1 cellular context compared by ENCODE assay signal in the genomic region with DNA sequence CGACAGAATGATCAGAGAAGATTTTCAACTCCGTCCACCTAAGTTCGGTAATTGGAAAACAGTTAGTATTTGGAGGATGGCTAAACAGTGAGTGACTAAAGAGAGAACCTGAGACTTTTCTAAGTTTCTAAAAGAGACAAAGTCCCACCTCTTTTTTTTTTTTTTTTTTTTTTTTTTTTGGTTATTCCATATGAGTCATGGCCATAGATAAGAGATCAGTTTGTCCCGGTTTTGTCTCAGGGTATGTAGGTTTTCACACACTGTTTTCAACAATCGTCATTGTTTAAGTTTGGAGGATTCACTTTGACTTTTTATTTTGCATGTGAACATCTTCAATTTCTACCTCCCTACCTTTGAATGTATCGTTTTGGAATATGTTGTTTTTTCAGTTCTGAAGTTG.
TF ChIP-seq lines count a peak whose summit lies in the region.

No MANE protein-coding gene starts in this region.

TF ChIP-seq in GM12878, 131 proteins besides CTCF, POLR2A, EP300 and RAD21 (continued from another document):
- TF ChIP-seq, protein P1, sequence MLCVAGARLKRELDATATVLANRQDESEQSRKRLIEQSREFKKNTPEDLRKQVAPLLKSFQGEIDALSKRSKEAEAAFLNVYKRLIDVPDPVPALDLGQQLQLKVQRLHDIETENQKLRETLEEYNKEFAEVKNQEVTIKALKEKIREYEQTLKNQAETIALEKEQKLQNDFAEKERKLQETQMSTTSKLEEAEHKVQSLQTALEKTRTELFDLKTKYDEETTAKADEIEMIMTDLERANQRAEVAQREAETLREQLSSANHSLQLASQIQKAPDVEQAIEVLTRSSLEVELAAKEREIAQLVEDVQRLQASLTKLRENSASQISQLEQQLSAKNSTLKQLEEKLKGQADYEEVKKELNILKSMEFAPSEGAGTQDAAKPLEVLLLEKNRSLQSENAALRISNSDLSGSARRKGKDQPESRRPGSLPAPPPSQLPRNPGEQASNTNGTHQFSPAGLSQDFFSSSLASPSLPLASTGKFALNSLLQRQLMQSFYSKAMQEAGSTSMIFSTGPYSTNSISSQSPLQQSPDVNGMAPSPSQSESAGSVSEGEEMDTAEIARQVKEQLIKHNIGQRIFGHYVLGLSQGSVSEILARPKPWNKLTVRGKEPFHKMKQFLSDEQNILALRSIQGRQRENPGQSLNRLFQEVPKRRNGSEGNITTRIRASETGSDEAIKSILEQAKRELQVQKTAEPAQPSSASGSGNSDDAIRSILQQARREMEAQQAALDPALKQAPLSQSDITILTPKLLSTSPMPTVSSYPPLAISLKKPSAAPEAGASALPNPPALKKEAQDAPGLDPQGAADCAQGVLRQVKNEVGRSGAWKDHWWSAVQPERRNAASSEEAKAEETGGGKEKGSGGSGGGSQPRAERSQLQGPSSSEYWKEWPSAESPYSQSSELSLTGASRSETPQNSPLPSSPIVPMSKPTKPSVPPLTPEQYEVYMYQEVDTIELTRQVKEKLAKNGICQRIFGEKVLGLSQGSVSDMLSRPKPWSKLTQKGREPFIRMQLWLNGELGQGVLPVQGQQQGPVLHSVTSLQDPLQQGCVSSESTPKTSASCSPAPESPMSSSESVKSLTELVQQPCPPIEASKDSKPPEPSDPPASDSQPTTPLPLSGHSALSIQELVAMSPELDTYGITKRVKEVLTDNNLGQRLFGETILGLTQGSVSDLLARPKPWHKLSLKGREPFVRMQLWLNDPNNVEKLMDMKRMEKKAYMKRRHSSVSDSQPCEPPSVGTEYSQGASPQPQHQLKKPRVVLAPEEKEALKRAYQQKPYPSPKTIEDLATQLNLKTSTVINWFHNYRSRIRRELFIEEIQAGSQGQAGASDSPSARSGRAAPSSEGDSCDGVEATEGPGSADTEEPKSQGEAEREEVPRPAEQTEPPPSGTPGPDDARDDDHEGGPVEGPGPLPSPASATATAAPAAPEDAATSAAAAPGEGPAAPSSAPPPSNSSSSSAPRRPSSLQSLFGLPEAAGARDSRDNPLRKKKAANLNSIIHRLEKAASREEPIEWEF (IDR thresholded peaks at IDR 0.05; ENCODE audit: insufficient replicate concordance, low read depth, low read length): no peak
- TF ChIP-seq RAD51 (IDR thresholded peaks at IDR 0.05) (no peak), SMAD1 (IDR thresholded peaks at IDR 0.05; ENCODE audit: low read depth, partially characterized antibody) (no peak), NBN (IDR thresholded peaks at IDR 0.05) (no peak), ZNF622 (IDR thresholded peaks at IDR 0.05) (no peak), MTA2 (IDR thresholded peaks at IDR 0.05; ENCODE audit: low read depth) (no peak), BMI1 (IDR thresholded peaks at IDR 0.05; ENCODE audit: borderline replicate concordance) (no peak), SIN3A (IDR thresholded peaks at IDR 0.05; ENCODE audit: low read depth, low read length) (no peak), ZNF384 (IDR thresholded peaks at IDR 0.05; ENCODE audit: borderline replicate concordance, low read depth, low read length) (peak; percentile 51; the same call in 1 of the 2 replicates), CBX5 (IDR thresholded peaks at IDR 0.05; ENCODE audit: low read depth) (no peak), ZSCAN29 (IDR thresholded peaks at IDR 0.05) (no peak)
- TF ChIP-seq, protein P2, sequence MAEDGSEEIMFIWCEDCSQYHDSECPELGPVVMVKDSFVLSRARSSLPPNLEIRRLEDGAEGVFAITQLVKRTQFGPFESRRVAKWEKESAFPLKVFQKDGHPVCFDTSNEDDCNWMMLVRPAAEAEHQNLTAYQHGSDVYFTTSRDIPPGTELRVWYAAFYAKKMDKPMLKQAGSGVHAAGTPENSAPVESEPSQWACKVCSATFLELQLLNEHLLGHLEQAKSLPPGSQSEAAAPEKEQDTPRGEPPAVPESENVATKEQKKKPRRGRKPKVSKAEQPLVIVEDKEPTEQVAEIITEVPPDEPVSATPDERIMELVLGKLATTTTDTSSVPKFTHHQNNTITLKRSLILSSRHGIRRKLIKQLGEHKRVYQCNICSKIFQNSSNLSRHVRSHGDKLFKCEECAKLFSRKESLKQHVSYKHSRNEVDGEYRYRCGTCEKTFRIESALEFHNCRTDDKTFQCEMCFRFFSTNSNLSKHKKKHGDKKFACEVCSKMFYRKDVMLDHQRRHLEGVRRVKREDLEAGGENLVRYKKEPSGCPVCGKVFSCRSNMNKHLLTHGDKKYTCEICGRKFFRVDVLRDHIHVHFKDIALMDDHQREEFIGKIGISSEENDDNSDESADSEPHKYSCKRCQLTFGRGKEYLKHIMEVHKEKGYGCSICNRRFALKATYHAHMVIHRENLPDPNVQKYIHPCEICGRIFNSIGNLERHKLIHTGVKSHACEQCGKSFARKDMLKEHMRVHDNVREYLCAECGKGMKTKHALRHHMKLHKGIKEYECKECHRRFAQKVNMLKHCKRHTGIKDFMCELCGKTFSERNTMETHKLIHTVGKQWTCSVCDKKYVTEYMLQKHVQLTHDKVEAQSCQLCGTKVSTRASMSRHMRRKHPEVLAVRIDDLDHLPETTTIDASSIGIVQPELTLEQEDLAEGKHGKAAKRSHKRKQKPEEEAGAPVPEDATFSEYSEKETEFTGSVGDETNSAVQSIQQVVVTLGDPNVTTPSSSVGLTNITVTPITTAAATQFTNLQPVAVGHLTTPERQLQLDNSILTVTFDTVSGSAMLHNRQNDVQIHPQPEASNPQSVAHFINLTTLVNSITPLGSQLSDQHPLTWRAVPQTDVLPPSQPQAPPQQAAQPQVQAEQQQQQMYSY (CRISPR knock-in tag; IDR thresholded peaks at IDR 0.05): no peak
- TF ChIP-seq, protein P3, sequence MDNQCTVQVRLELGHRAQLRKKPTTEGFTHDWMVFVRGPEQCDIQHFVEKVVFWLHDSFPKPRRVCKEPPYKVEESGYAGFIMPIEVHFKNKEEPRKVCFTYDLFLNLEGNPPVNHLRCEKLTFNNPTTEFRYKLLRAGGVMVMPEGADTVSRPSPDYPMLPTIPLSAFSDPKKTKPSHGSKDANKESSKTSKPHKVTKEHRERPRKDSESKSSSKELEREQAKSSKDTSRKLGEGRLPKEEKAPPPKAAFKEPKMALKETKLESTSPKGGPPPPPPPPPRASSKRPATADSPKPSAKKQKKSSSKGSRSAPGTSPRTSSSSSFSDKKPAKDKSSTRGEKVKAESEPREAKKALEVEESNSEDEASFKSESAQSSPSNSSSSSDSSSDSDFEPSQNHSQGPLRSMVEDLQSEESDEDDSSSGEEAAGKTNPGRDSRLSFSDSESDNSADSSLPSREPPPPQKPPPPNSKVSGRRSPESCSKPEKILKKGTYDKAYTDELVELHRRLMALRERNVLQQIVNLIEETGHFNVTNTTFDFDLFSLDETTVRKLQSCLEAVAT (IDR thresholded peaks at IDR 0.05): peak; percentile 46; the same call in 1 of the 2 replicates
- TF ChIP-seq, protein P4, sequence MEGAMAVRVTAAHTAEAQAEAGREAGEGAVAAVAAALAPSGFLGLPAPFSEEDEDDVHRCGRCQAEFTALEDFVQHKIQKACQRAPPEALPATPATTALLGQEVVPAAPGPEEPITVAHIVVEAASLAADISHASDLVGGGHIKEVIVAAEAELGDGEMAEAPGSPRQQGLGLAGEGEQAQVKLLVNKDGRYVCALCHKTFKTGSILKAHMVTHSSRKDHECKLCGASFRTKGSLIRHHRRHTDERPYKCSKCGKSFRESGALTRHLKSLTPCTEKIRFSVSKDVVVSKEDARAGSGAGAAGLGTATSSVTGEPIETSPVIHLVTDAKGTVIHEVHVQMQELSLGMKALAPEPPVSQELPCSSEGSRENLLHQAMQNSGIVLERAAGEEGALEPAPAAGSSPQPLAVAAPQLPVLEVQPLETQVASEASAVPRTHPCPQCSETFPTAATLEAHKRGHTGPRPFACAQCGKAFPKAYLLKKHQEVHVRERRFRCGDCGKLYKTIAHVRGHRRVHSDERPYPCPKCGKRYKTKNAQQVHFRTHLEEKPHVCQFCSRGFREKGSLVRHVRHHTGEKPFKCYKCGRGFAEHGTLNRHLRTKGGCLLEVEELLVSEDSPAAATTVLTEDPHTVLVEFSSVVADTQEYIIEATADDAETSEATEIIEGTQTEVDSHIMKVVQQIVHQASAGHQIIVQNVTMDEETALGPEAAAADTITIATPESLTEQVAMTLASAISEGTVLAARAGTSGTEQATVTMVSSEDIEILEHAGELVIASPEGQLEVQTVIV (IDR thresholded peaks at IDR 0.05; ENCODE audit: borderline replicate concordance, partially characterized antibody): no peak
- TF ChIP-seq, protein P5, sequence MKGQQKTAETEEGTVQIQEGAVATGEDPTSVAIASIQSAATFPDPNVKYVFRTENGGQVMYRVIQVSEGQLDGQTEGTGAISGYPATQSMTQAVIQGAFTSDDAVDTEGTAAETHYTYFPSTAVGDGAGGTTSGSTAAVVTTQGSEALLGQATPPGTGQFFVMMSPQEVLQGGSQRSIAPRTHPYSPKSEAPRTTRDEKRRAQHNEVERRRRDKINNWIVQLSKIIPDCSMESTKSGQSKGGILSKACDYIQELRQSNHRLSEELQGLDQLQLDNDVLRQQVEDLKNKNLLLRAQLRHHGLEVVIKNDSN (IDR thresholded peaks at IDR 0.05; ENCODE audit: borderline replicate concordance, extremely low read length, insufficient read depth, low read depth, low read length): no peak
- TF ChIP-seq, protein P6, sequence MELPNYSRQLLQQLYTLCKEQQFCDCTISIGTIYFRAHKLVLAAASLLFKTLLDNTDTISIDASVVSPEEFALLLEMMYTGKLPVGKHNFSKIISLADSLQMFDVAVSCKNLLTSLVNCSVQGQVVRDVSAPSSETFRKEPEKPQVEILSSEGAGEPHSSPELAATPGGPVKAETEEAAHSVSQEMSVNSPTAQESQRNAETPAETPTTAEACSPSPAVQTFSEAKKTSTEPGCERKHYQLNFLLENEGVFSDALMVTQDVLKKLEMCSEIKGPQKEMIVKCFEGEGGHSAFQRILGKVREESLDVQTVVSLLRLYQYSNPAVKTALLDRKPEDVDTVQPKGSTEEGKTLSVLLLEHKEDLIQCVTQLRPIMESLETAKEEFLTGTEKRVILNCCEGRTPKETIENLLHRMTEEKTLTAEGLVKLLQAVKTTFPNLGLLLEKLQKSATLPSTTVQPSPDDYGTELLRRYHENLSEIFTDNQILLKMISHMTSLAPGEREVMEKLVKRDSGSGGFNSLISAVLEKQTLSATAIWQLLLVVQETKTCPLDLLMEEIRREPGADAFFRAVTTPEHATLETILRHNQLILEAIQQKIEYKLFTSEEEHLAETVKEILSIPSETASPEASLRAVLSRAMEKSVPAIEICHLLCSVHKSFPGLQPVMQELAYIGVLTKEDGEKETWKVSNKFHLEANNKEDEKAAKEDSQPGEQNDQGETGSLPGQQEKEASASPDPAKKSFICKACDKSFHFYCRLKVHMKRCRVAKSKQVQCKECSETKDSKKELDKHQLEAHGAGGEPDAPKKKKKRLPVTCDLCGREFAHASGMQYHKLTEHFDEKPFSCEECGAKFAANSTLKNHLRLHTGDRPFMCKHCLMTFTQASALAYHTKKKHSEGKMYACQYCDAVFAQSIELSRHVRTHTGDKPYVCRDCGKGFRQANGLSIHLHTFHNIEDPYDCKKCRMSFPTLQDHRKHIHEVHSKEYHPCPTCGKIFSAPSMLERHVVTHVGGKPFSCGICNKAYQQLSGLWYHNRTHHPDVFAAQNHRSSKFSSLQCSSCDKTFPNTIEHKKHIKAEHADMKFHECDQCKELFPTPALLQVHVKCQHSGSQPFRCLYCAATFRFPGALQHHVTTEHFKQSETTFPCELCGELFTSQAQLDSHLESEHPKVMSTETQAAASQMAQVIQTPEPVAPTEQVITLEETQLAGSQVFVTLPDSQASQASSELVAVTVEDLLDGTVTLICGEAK (IDR thresholded peaks at IDR 0.05; ENCODE audit: borderline replicate concordance): no peak
- TF ChIP-seq, protein P7, sequence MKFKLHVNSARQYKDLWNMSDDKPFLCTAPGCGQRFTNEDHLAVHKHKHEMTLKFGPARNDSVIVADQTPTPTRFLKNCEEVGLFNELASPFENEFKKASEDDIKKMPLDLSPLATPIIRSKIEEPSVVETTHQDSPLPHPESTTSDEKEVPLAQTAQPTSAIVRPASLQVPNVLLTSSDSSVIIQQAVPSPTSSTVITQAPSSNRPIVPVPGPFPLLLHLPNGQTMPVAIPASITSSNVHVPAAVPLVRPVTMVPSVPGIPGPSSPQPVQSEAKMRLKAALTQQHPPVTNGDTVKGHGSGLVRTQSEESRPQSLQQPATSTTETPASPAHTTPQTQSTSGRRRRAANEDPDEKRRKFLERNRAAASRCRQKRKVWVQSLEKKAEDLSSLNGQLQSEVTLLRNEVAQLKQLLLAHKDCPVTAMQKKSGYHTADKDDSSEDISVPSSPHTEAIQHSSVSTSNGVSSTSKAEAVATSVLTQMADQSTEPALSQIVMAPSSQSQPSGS (IDR thresholded peaks at IDR 0.05; ENCODE audit: low read length): 0 out of 2 replicates have a peak, but pooled peaks have one; percentile 33
